Comparison of ENCODE assay signal across 8 cellular contexts in genomic region chr3:14548321-14548729, GRCh38. TPM values are rescaled to one million over a fixed set of nuclear protein-coding genes. Genes with fewer than 3 reads are reported as not detected.
DNase-seq lines count a peak whose midpoint lies in the region; ATAC-seq and TF ChIP-seq lines count a peak whose summit lies in the region.

No MANE protein-coding gene starts in this region.

- DNase-seq in Right ventricle myocardium inferior (ENCODE audit: missing footprints) (no peak), cardiac septum (ENCODE audit: low spot score) (no peak), NCI-H1694 (lab: John Stamatoyannopoulos, UW) (peak; percentile 50), epithelial cell of esophagus (ENCODE audit: low read depth) (peak; percentile 66), mucosa of gallbladder (ENCODE audit: low spot score) (peak; percentile 75), thoracic aorta (ENCODE audit: low spot score) (no peak), DMS153 (lab: John Stamatoyannopoulos, UW) (no peak)
- DNase-seq in activated CD4-positive, alpha-beta T cell treated with anti-CD3 and anti-CD28 coated beads for 48 hours = peak; percentile 64

- H3K4me3 ChIP-seq in epithelial cell of esophagus (ENCODE audit: low read length) = no peak overlapping the region
- H3K4me3 ChIP-seq in thoracic aorta = no peak overlapping the region

- H3K4me1 ChIP-seq in thoracic aorta (ENCODE audit: control insufficient read depth in 1 of 2, low read depth in 2 of 2) = no peaks in the 10 kb centered on the region

- intact Hi-C loops in Right ventricle myocardium inferior (cut with DNase I) = loop anchor here (1.0 to 10.0 kb wide), 4 partner anchors 39 to 654 kb away; no protein-coding TSS in a partner anchor
- intact Hi-C loops in cardiac septum (cut with DNase I) = loop anchor here (1.0 to 5.0 kb wide), 3 partner anchors 39 to 346 kb away; no protein-coding TSS in a partner anchor

- TF ChIP-seq CTCF in epithelial cell of esophagus (IDR thresholded peaks at IDR 0.05; ENCODE audit: insufficient read depth, low read depth, low read length, missing control alignments) (peak; percentile 80), thoracic aorta (IDR thresholded peaks at IDR 0.05) (peak; percentile 54)

- H3K27ac ChIP-seq in thoracic aorta = no peak overlapping the region

- no peaks in the 10 kb centered on the region for H3K9me3 ChIP-seq in thoracic aorta

- ATAC-seq in Right ventricle myocardium inferior (peak; percentile 86), thoracic aorta (ENCODE audit: insufficient number of reproducible peaks, low FRiP score, low read depth) (no peak)

- no peaks in the 10 kb centered on the region for H3K36me3 ChIP-seq in thoracic aorta

- H3K27me3 ChIP-seq in thoracic aorta (replicated peaks; ENCODE audit: insufficient read depth) = no peaks in the 10 kb centered on the region

RNA-seq across cellular contexts. Expression of gene GRIP2, which starts 8.2 kb away (rescaled TPM):
- total RNA-seq in Right ventricle myocardium inferior (39.3 TPM), cardiac septum (67.8 TPM), mucosa of gallbladder (2.1 TPM), thoracic aorta (1 to 10 TPM; 1.5 to 4.2 TPM)

Comparison
In these comparisons a context has a peak if more than half of its experiments do, and no peak if none do; other contexts are left out.
1. DNase-seq: peak in NCI-H1694 (single experiment), activated CD4-positive, alpha-beta T cell treated with anti-CD3 and anti-CD28 coated beads for 48 hours (single experiment), epithelial cell of esophagus (single experiment) and mucosa of gallbladder (single experiment); none in Right ventricle myocardium inferior (single experiment), cardiac septum (single experiment), thoracic aorta (single experiment) and DMS153 (single experiment).